28 cellular contexts compared by ENCODE assay signal in genomic region chr7:98687331-98687863, GRCh38.
DNase-seq lines count a peak whose midpoint lies in the region; ATAC-seq and TF ChIP-seq lines count a peak whose summit lies in the region.
"Had no signal": no experiment of that assay in that cellular context is flagged by ENCODE, and none has a peak within 500 bp of the region (broad histone marks: within the 10 kb centered on the region; RNA-seq: fewer than 3 reads in every experiment).

No MANE protein-coding gene starts in this region.

- H3K4me3 Mint-ChIP-seq in neural progenitor cell (no peak overlapping the region), nephron progenitor cell (no peak overlapping the region)
- H3K4me3 Mint-ChIP-seq: activated naive CD8-positive, alpha-beta T cell; activated T-helper 17 cell treated with anti-CD3 and anti-CD28 coated beads, Interleukin-2, amount 50 U/mL, for 72 hours; CD4-positive, alpha-beta memory T cell; immature natural killer cell; neural crest cell; T-helper 2 cell treated with Interferon-gamma antibody and Interleukin-4, amounts not matched to agents 5 μg/mL and 100 μg/mL, for 36 hours; WTC11 had no signal

- H3K27me3 ChIP-seq in neural progenitor cell (peaks cover 13% of the 10 kb centered on the region), foreskin keratinocyte (no peaks in the 10 kb centered on the region), gastroesophageal sphincter (peaks cover 5% of the 10 kb centered on the region)
- H3K27me3 ChIP-seq: hepatocyte, tibial nerve had no signal

- peak overlapping the region; percentile 5 for H3K4me2 ChIP-seq in neural progenitor cell
- H3K4me2 ChIP-seq: hepatocyte, KMS-11, smooth muscle cell had no signal

- TF ChIP-seq POLR2A in gastroesophageal sphincter (IDR thresholded peaks at IDR 0.05), result no peak

- H2AFZ ChIP-seq in neural progenitor cell (replicated peaks), result no peak overlapping the region
- H2AFZ ChIP-seq: hepatocyte had no signal

- TF ChIP-seq EP300 in gastroesophageal sphincter (IDR thresholded peaks at IDR 0.05), result no peak

- DNase-seq in DMS 273 (lab: John Stamatoyannopoulos, UW; ENCODE audit: unreplicated experiment) (peak; percentile 67), NCI-H69 (lab: John Stamatoyannopoulos, UW) (peak; percentile 77), neural progenitor cell (ENCODE audit: low spot score) (peak; percentile 51), nephron progenitor cell (no peak), foreskin keratinocyte (no peak), NCI-H187 (lab: John Stamatoyannopoulos, UW) (no peak)
- DNase-seq: activated CD8-positive, alpha-beta memory T cell treated with anti-CD3 and anti-CD28 coated beads, Interleukin-2, amount 50 U/mL, for 4 hours; CD4-positive, alpha-beta memory T cell; DND-41; immature natural killer cell; mucosa of descending colon; NCI-H1048; NCI-H226; psoas muscle; stimulated activated CD4-positive, alpha-beta T cell treated with anti-CD3 and anti-CD28 coated beads, Interleukin-4, amount 100 ng/mL, for 1 hour; stimulated activated naive CD4-positive, alpha-beta T cell had no signal

- no peaks in the 10 kb centered on the region for H4K20me1 ChIP-seq in neural progenitor cell (ENCODE audit: low read depth)

- H3K27ac ChIP-seq in HEK293 (ENCODE audit: extremely low read depth, low read depth, low read length) (no peak overlapping the region), neural progenitor cell (no peak overlapping the region), foreskin keratinocyte (no peak overlapping the region), gastroesophageal sphincter (no peak overlapping the region)
- H3K27ac ChIP-seq: hepatocyte, KMS-11, psoas muscle, RWPE1, tibial nerve had no signal

- TF ChIP-seq CTCF in HEK293 (tag by site-specific recombination; IDR thresholded peaks at IDR 0.05) (no peak), neural progenitor cell (IDR thresholded peaks at IDR 0.05) (no peak), nephron progenitor cell (IDR thresholded peaks at IDR 0.05) (no peak), foreskin keratinocyte (conservative IDR thresholded peaks at IDR 0.05) (no peak), gastroesophageal sphincter (IDR thresholded peaks at IDR 0.05) (no peak)

- no peak for ATAC-seq in foreskin keratinocyte
- no peak for ATAC-seq in gastroesophageal sphincter
- ATAC-seq: activated T-helper 17 cell treated with anti-CD3 and anti-CD28 coated beads, Interleukin-2, amount 50 U/mL, for 72 hours; mucosa of descending colon; psoas muscle; WTC11 had no signal

- CTCF ChIA-PET in HEK293 (lab: Yijun Ruan, JAX), result interaction anchor here (0.8 kb wide), 1 partner anchor 58 kb away, joined by 3 read pairs; no protein-coding TSS in a partner anchor

- H3K27ac Mint-ChIP-seq in neural progenitor cell (no peak overlapping the region), nephron progenitor cell (no peak overlapping the region)
- H3K27ac Mint-ChIP-seq: activated naive CD8-positive, alpha-beta T cell; activated T-helper 17 cell treated with anti-CD3 and anti-CD28 coated beads, Interleukin-2, amount 50 U/mL, for 72 hours; CD4-positive, alpha-beta memory T cell; immature natural killer cell; T-helper 2 cell treated with Interferon-gamma antibody and Interleukin-4, amounts not matched to agents 5 μg/mL and 100 μg/mL, for 36 hours; WTC11 had no signal

- H3K36me3 Mint-ChIP-seq in neural progenitor cell (no peaks in the 10 kb centered on the region), nephron progenitor cell (ENCODE audit: low read depth) (peaks cover 4% of the 10 kb centered on the region)

- H3K36me3 ChIP-seq in HEK293 (ENCODE audit: control insufficient read depth in 2 of 2, insufficient read depth in 1 of 2, low read length in 2 of 2) (no peaks in the 10 kb centered on the region), neural progenitor cell (no peaks in the 10 kb centered on the region), gastroesophageal sphincter (no peaks in the 10 kb centered on the region)
- H3K36me3 ChIP-seq: tibial nerve had no signal

- H3K79me2 ChIP-seq in neural progenitor cell (ENCODE audit: low read depth), result no peaks in the 10 kb centered on the region
- H3K79me2 ChIP-seq: hepatocyte had no signal

- H3F3A ChIP-seq in neural progenitor cell (ENCODE audit: low read depth), result peaks cover 10% of the 10 kb centered on the region

- H3K9ac ChIP-seq in neural progenitor cell, result no peak overlapping the region
- H3K9ac ChIP-seq: KMS-11 had no signal

- POLR2A ChIA-PET in HEK293 (lab: Yijun Ruan, JAX), result no interaction called here

- H3K4me3 ChIP-seq in HEK293 (ENCODE audit: low read depth, low read length), result no peak overlapping the region
- H3K4me3 ChIP-seq in neural progenitor cell, result no peak overlapping the region
- H3K4me3 ChIP-seq in gastroesophageal sphincter, result no peak overlapping the region
- H3K4me3 ChIP-seq: hepatocyte, mucosa of descending colon, psoas muscle, smooth muscle cell, tibial nerve had no signal

- H3K9me3 Mint-ChIP-seq in neural progenitor cell (peaks cover 16% of the 10 kb centered on the region), nephron progenitor cell (peaks cover 53% of the 10 kb centered on the region)

- H3K9me3 ChIP-seq in HEK293 (ENCODE audit: control insufficient read depth, insufficient read depth, low read depth, low read length) (no peaks in the 10 kb centered on the region), neural progenitor cell (ENCODE audit: low read depth) (no peaks in the 10 kb centered on the region), gastroesophageal sphincter (peaks cover 0 to 23% (median 0%) of the 10 kb centered on the region in 3 donors)

- H3K27me3 Mint-ChIP-seq in neural progenitor cell (ENCODE audit: insufficient read depth, low read depth) (peaks cover 14% of the 10 kb centered on the region), nephron progenitor cell (ENCODE audit: low read depth, poor library complexity) (peaks cover 24% of the 10 kb centered on the region)
- H3K27me3 Mint-ChIP-seq: CD4-positive, alpha-beta memory T cell had no signal

- H3K4me1 Mint-ChIP-seq in neural progenitor cell (no peaks in the 10 kb centered on the region), nephron progenitor cell (no peaks in the 10 kb centered on the region)
- H3K4me1 Mint-ChIP-seq: activated T-helper 17 cell treated with anti-CD3 and anti-CD28 coated beads, Interleukin-2, amount 50 U/mL, for 72 hours; immature natural killer cell; neural crest cell; WTC11 had no signal

- H3K4me1 ChIP-seq in HEK293 (ENCODE audit: control insufficient read depth, insufficient read depth, low read length) (no peaks in the 10 kb centered on the region), neural progenitor cell (no peaks in the 10 kb centered on the region), foreskin keratinocyte (no peaks in the 10 kb centered on the region), gastroesophageal sphincter (no peaks in the 10 kb centered on the region)
- H3K4me1 ChIP-seq: psoas muscle, tibial nerve had no signal

- 41 to 63% methylated on average over 7 to 8 of the region's 9 CpGs for WGBS in gastroesophageal sphincter (ENCODE audit: low coverage in 1 of 2), 2 donors

TF ChIP-seq in HEK293, 187 proteins besides CTCF, POLR2A, EP300 and RAD21:
- TF ChIP-seq ZBTB11 (tag by site-specific recombination; conservative IDR thresholded peaks at IDR 0.05; ENCODE audit: low read depth), result no peak
- TF ChIP-seq SP7 (tag by site-specific recombination; IDR thresholded peaks at IDR 0.05), result peak; percentile 46; the same call in 1 of the 2 replicates
- TF ChIP-seq WT1 (tag by site-specific recombination; IDR thresholded peaks at IDR 0.05), result peak; percentile 34; the same call in 1 of the 2 replicates
- TF ChIP-seq ZNF132 (tag by site-specific recombination; IDR thresholded peaks at IDR 0.05; ENCODE audit: borderline replicate concordance), result no peak
- TF ChIP-seq ZNF174 (tag by site-specific recombination; IDR thresholded peaks at IDR 0.05), result no peak
- TF ChIP-seq ZBTB7A (tag by site-specific recombination; IDR thresholded peaks at IDR 0.05; ENCODE audit: low read depth), result no peak
- TF ChIP-seq FEZF1 (tag by site-specific recombination; IDR thresholded peaks at IDR 0.05), result peak; percentile 34

Comparison
In these comparisons a context has a peak if more than half of its experiments do, and no peak if none do; other contexts are left out.
1. DNase-seq: peak in DMS 273 (single experiment), NCI-H69 (single experiment) and neural progenitor cell (single experiment); none in nephron progenitor cell (single experiment), foreskin keratinocyte (0 of 2) and NCI-H187 (0 of 2).